In the genomic region with DNA sequence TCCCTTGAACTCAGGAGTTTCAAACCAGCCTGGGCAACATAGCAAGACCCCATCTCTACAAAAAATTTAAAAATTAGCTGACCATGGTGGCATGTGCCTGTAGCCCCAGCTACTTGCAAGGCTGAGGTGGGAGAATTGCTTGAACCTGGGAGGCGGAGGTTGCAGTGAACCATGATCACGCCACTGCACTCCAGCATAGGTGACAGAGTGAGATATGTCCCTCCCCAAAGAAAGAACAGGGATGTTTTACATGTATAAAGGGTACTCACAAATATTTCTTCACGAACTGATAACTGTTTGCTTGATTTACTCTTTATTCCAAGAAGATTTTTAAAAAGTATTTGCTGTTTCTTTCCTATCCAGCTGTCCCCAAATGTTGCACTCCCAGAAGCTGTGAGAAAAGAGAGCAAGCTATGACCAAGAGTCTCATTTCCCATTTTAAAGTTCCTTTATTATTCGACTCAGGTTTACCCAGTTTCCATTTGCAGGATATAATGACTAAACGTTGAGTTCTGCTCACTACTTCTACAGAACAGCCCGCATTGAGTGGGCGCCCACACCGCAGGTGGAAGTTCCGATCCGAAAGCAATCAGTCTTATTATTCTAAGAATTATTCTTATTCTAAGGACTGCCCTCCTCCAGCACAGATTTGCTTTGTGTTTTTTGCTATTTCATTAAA, we compare ENCODE assay signal across 14 cellular contexts.
DNase-seq lines count a peak whose midpoint lies in the region; ATAC-seq and TF ChIP-seq lines count a peak whose summit lies in the region.
"Had no signal": no experiment of that assay in that cellular context is flagged by ENCODE, and none has a peak within 500 bp of the region (broad histone marks: within the 10 kb centered on the region; RNA-seq: fewer than 3 reads in every experiment).

No MANE protein-coding gene starts in this region.

- H3K27me3 ChIP-seq in GM06990 (replicated peaks; ENCODE audit: control insufficient read depth, insufficient read depth, low read length) (no peaks in the 10 kb centered on the region), OCI-LY3 (ENCODE audit: low read depth, low read length) (no peaks in the 10 kb centered on the region), mammary epithelial cell (ENCODE audit: insufficient read depth, low read length) (no peaks in the 10 kb centered on the region)

- WGBS in mammary epithelial cell (ENCODE audit: low coverage, missing lambda C conversion rate): 72% methylated on average over 10 of the region's 10 CpGs

- intact Hi-C loops in mammary epithelial cell (cut with micrococcal nuclease): no loop called here

- in situ Hi-C loops in mammary epithelial cell (cut with MboI; ENCODE audit: low sequenced_read_pairs in 2 of 2): no loop called here

- peak overlapping the region; percentile 50 for H3K27ac ChIP-seq in OCI-LY3 (ENCODE audit: low read length)
- H3K27ac ChIP-seq in mammary epithelial cell (ENCODE audit: insufficient read depth, low read depth, low read length): no peak overlapping the region
- H3K27ac ChIP-seq: C4-2B, SK-N-MC had no signal

- H3K9ac ChIP-seq in OCI-LY3 (ENCODE audit: low read length): no peak overlapping the region
- no peak overlapping the region for H3K9ac ChIP-seq in mammary epithelial cell (ENCODE audit: insufficient read depth, low read length)

- H3K79me2 ChIP-seq in OCI-LY3 (ENCODE audit: low read length): no peaks in the 10 kb centered on the region
- no peaks in the 10 kb centered on the region for H3K79me2 ChIP-seq in mammary epithelial cell (ENCODE audit: insufficient read depth, low read length)

- dilution Hi-C loops in mammary epithelial cell (cut with HindIII; ENCODE audit: low sequenced_read_pairs): no loop called here

- peaks cover 17% of the 10 kb centered on the region for H3K4me1 ChIP-seq in OCI-LY3 (ENCODE audit: low read length)
- no peaks in the 10 kb centered on the region for H3K4me1 ChIP-seq in mammary epithelial cell (ENCODE audit: insufficient read depth, low read length)

- no peak overlapping the region for H2AFZ ChIP-seq in OCI-LY3 (ENCODE audit: low read depth, low read length)
- no peak overlapping the region for H2AFZ ChIP-seq in mammary epithelial cell (ENCODE audit: low read depth, low read length)

- ATAC-seq in GM19043 (IDR thresholded peaks at IDR 0.05; ENCODE audit: low read depth, unreplicated experiment): peak; percentile 71
- peak; percentile 59 for ATAC-seq in HG02763 (IDR thresholded peaks at IDR 0.05; ENCODE audit: unreplicated experiment)

- no TSS peak for BruUV-seq in mammary epithelial cell (replicated peaks; lab: Mats Ljungman, UMichigan)

- no peak for TF ChIP-seq CTCF in GM06990 (IDR thresholded peaks at IDR 0.05; ENCODE audit: insufficient read depth, low read length, poor library complexity, severe bottlenecking)
- TF ChIP-seq CTCF in OCI-LY3 (IDR thresholded peaks at IDR 0.05; ENCODE audit: low read depth, low read length): no peak
- TF ChIP-seq CTCF in mammary epithelial cell (conservative IDR thresholded peaks at IDR 0.05 in 1 of 2, IDR thresholded peaks at IDR 0.05 in 1 of 2; ENCODE audit: extremely low read depth in 1 of 2, insufficient read depth in 1 of 2, low read depth in 1 of 2, low read length in 2 of 2): no peak

- H3K4me3 ChIP-seq in GM06990 (replicated peaks; ENCODE audit: low read depth, low read length): no peak overlapping the region
- peak overlapping the region; percentile 36 for H3K4me3 ChIP-seq in OCI-LY3 (ENCODE audit: low read length)
- H3K4me3 ChIP-seq in mammary epithelial cell (replicated peaks in 1 of 3; ENCODE audit: insufficient read depth in 1 of 3, low read depth in 2 of 3, low read length in 3 of 3): no peak overlapping the region
- H3K4me3 ChIP-seq: SK-N-MC had no signal

- DNase-seq in GM06990 (ENCODE audit: extremely low read depth, insufficient read length): peak; percentile 27
- no peak for DNase-seq in activated CD4-positive, alpha-beta T cell treated with anti-CD3 and anti-CD28 coated beads for 4 hours
- no peak for DNase-seq in RPMI8226
- DNase-seq in mammary epithelial cell: no peak
- no peak for DNase-seq in effector CD4-positive, alpha-beta T cell
- DNase-seq: activated CD4-positive, alpha-beta T cell treated with anti-CD3 and anti-CD28 coated beads, Interleukin-2, amount 50 U/mL, for 48 hours; anterior cingulate cortex; endodermal cell; NCI-H526 had no signal

- H3K4me2 ChIP-seq in OCI-LY3 (ENCODE audit: low read length) (peak overlapping the region; percentile 57), mammary epithelial cell (ENCODE audit: insufficient read depth, low read depth, low read length) (no peak overlapping the region)

- H3K9me3 ChIP-seq in OCI-LY3 (ENCODE audit: insufficient read depth, low read length): no peaks in the 10 kb centered on the region
- H3K9me3 ChIP-seq in mammary epithelial cell (replicated peaks; ENCODE audit: insufficient read depth, low read length): peaks cover 11% of the 10 kb centered on the region

- peaks cover 6% of the 10 kb centered on the region for H3K36me3 ChIP-seq in GM06990 (ENCODE audit: control insufficient read depth, insufficient read depth, low read length)
- H3K36me3 ChIP-seq in OCI-LY3 (replicated peaks; ENCODE audit: low read depth, low read length): peaks cover 28% of the 10 kb centered on the region
- no peaks in the 10 kb centered on the region for H3K36me3 ChIP-seq in mammary epithelial cell (ENCODE audit: insufficient read depth, low read length)

- CTCF ChIA-PET in mammary epithelial cell (lab: Charles Lee; ENCODE audit: low non-redundant PET): no interaction called here

- H4K20me1 ChIP-seq in OCI-LY3 (ENCODE audit: insufficient read depth, low read length) (peaks cover 4% of the 10 kb centered on the region; the same call in 1 of the 2 replicates), mammary epithelial cell (ENCODE audit: insufficient read depth, low read length) (no peaks in the 10 kb centered on the region)
